Comparison of ENCODE assay signal across 8 cellular contexts in genomic region chr2:127885341-127885740, GRCh38. TPM values are rescaled to one million over a fixed set of nuclear protein-coding genes. Genes with fewer than 3 reads are reported as not detected.
DNase-seq lines count a peak whose midpoint lies in the region; ATAC-seq and TF ChIP-seq lines count a peak whose summit lies in the region.
"Not testable (repeated sequence)": the region's sequence is repeated elsewhere in the genome, so short reads cannot be mapped to it uniquely, and the experiment has no call there.

No MANE protein-coding gene starts in this region.

- in situ Hi-C loops in SK-MEL-5 (cut with HindIII; ENCODE audit: low pct_unique_long_range_greater_than_20kb, low sequenced_read_pairs): not testable (repeated sequence)

- TF ChIP-seq CTCF in mesothelial cell of epicardium (IDR thresholded peaks at IDR 0.05; ENCODE audit: unreplicated experiment): peak; percentile 29

- not testable (repeated sequence) for H3K9me3 Mint-ChIP-seq in CD8-positive, alpha-beta memory T cell; activated T-helper 17 cell treated with anti-CD3 and anti-CD28 coated beads, Interleukin-2, amount 50 U/mL, for 72 hours; mesothelial cell of epicardium

- H3K27ac Mint-ChIP-seq in CD8-positive, alpha-beta memory T cell: peak overlapping the region in 7 of 8 donors; percentile 81 to 100 (median 93)
- peak overlapping the region; percentile 92 for H3K27ac Mint-ChIP-seq in activated T-helper 17 cell treated with anti-CD3 and anti-CD28 coated beads, Interleukin-2, amount 50 U/mL, for 72 hours
- H3K27ac Mint-ChIP-seq in mesothelial cell of epicardium: peak overlapping the region; percentile 92

- TF ChIP-seq POLR2A in erythroblast (IDR thresholded peaks at IDR 0.05; ENCODE audit: low read length): not testable (repeated sequence)

- peaks cover 28% of the 10 kb centered on the region for H3K4me1 ChIP-seq in CD8-positive, alpha-beta memory T cell (ENCODE audit: insufficient read depth, low read length)

- peaks cover 0 to 40% (median 0%) of the 10 kb centered on the region in 3 donors for H3K36me3 Mint-ChIP-seq in CD8-positive, alpha-beta memory T cell
- H3K36me3 Mint-ChIP-seq in activated T-helper 17 cell treated with anti-CD3 and anti-CD28 coated beads, Interleukin-2, amount 50 U/mL, for 72 hours (ENCODE audit: low read depth): peaks cover 49% of the 10 kb centered on the region
- H3K36me3 Mint-ChIP-seq in mesothelial cell of epicardium: peaks cover 12% of the 10 kb centered on the region

- H3K4me3 Mint-ChIP-seq in CD8-positive, alpha-beta memory T cell: peak overlapping the region; percentile 87 to 98 (median 91)
- peak overlapping the region; percentile 92 for H3K4me3 Mint-ChIP-seq in activated T-helper 17 cell treated with anti-CD3 and anti-CD28 coated beads, Interleukin-2, amount 50 U/mL, for 72 hours
- peak overlapping the region; percentile 87 for H3K4me3 Mint-ChIP-seq in mesothelial cell of epicardium

- H3K36me3 ChIP-seq in CD8-positive, alpha-beta memory T cell (ENCODE audit: insufficient read depth, low read length): not testable (repeated sequence)

- not testable (repeated sequence) for H3K27me3 ChIP-seq in CD8-positive, alpha-beta memory T cell (ENCODE audit: insufficient read depth, low read length, poor library complexity, severe bottlenecking)

- not testable (repeated sequence) for H3K4me3 ChIP-seq in CD8-positive, alpha-beta memory T cell (ENCODE audit: low read length)

- H3K27ac ChIP-seq in CD8-positive, alpha-beta memory T cell (ENCODE audit: low read depth, low read length): not testable (repeated sequence)

- H3K4me1 Mint-ChIP-seq in CD8-positive, alpha-beta memory T cell: peaks cover 50 to 64% (median 50%) of the 10 kb centered on the region in 3 donors
- peaks cover 17% of the 10 kb centered on the region for H3K4me1 Mint-ChIP-seq in activated T-helper 17 cell treated with anti-CD3 and anti-CD28 coated beads, Interleukin-2, amount 50 U/mL, for 72 hours
- peaks cover 28% of the 10 kb centered on the region for H3K4me1 Mint-ChIP-seq in mesothelial cell of epicardium

- CTCF ChIA-PET in CD8-positive, alpha-beta memory T cell (lab: Charles Lee): interaction anchor here (1.4 kb wide), 1 partner anchor 205 kb away, joined by 3 read pairs; the partner anchor contains the start of gene UGGT1

- POLR2A ChIA-PET in CD8-positive, alpha-beta memory T cell (lab: Charles Lee): not testable (repeated sequence)

- ATAC-seq in GM21529 (IDR thresholded peaks at IDR 0.05; ENCODE audit: unreplicated experiment): peak; percentile 22
- peak; percentile 6 for ATAC-seq in HG03457 (IDR thresholded peaks at IDR 0.05; ENCODE audit: unreplicated experiment)
- peak; percentile 6 for ATAC-seq in activated T-helper 17 cell treated with anti-CD3 and anti-CD28 coated beads, Interleukin-2, amount 50 U/mL, for 72 hours (replicated peaks)

- not testable (repeated sequence) for H3K9me3 ChIP-seq in CD8-positive, alpha-beta memory T cell (ENCODE audit: low read length)

- peak; percentile 32 to 70 (median 42) for DNase-seq in CD8-positive, alpha-beta memory T cell
- peak; percentile 11 for DNase-seq in SK-MEL-5 (ENCODE audit: low read depth, low spot score)
- peak; percentile 48 to 67 for DNase-seq in erythroblast (lab: John Stamatoyannopoulos, UW)
- peak; percentile 37 to 67 for DNase-seq in mesothelial cell of epicardium (ENCODE audit: low spot score in 2 of 2, unreplicated experiment in 2 of 2)
- DNase-seq in stimulated activated CD4-positive, alpha-beta T cell treated with anti-CD3 and anti-CD28 coated beads, TNF-alpha, amount 100 ng/mL, for 4 hours (ENCODE audit: low read depth in 3 of 3): peak; percentile 14 to 18 (median 18)

- H3K27me3 Mint-ChIP-seq in CD8-positive, alpha-beta memory T cell; activated T-helper 17 cell treated with anti-CD3 and anti-CD28 coated beads, Interleukin-2, amount 50 U/mL, for 72 hours; mesothelial cell of epicardium (ENCODE audit: low read depth): not testable (repeated sequence)

RNA-seq across cellular contexts. Expression of gene AMMECR1L, which starts 0.4 kb away (rescaled TPM):
- 10 to 100 TPM; 23.4 to 24.0 TPM for total RNA-seq in CD8-positive, alpha-beta memory T cell
- polyA plus RNA-seq in CD8-positive, alpha-beta memory T cell: 8.7 TPM
- total RNA-seq in SK-MEL-5 (2014; rRNA removed; shearing (Covaris generic)): 25.3 and 28.8 TPM in 2 replicates
- polyA plus RNA-seq in SK-MEL-5 (2015; cell fraction: cytosol; rRNA removed): 18.1 and 27.3 TPM in 2 replicates
- 36.3 and 47.1 TPM in 2 replicates for polyA plus RNA-seq in SK-MEL-5 (2015; cell fraction: nucleus; rRNA removed)
- total RNA-seq in activated T-helper 17 cell treated with anti-CD3 and anti-CD28 coated beads, Interleukin-2, amount 50 U/mL, for 72 hours: 10 to 100 TPM; 13.8 to 17.6 TPM
- total RNA-seq in mesothelial cell of epicardium: 23.1 to 24.6 TPM (median 24.1 TPM) in 3 replicates

RNA-seq across cellular contexts. Expression of gene POLR2D, which starts 27.4 kb away (rescaled TPM):
- 10 to 100 TPM; 92.3 to 96.4 TPM for total RNA-seq in CD8-positive, alpha-beta memory T cell
- 38.7 TPM for polyA plus RNA-seq in CD8-positive, alpha-beta memory T cell
- total RNA-seq in SK-MEL-5 (2014; rRNA removed; shearing (Covaris generic)): 19.6 TPM in 2 replicates
- 26.4 and 31.4 TPM in 2 replicates for polyA plus RNA-seq in SK-MEL-5 (2015; cell fraction: cytosol; rRNA removed)
- polyA plus RNA-seq in SK-MEL-5 (2015; cell fraction: nucleus; rRNA removed): 21.0 and 24.3 TPM in 2 replicates
- 10 to 100 TPM; 55.5 to 76.2 TPM for total RNA-seq in activated T-helper 17 cell treated with anti-CD3 and anti-CD28 coated beads, Interleukin-2, amount 50 U/mL, for 72 hours
- 32.9 to 34.7 TPM (median 34.1 TPM) in 3 replicates for total RNA-seq in mesothelial cell of epicardium
